Comparison of ENCODE assay signal across 23 cellular contexts in genomic region chr3:184993394-184993793, GRCh38.
"Had no signal": no experiment of that assay in that cellular context is flagged by ENCODE, and none has a peak within 500 bp of the region (broad histone marks: within the 10 kb centered on the region; RNA-seq: fewer than 3 reads in every experiment).

No MANE protein-coding gene starts in this region.

- ATAC-seq: activated T-helper 17 cell treated with anti-CD3 and anti-CD28 coated beads, Interleukin-2, amount 50 U/mL, for 72 hours; effector memory CD8-positive, alpha-beta T cell; gastroesophageal sphincter; naive thymus-derived CD8-positive, alpha-beta T cell; right cardiac atrium; stimulated activated naive CD8-positive, alpha-beta T cell treated with anti-CD3 and anti-CD28 coated beads, Interleukin-15, Interleukin-2, amounts not matched to agents 100 U/mL and 50 U/mL, for 24 hours; T-helper 17 cell had no signal

- H3K9me3 Mint-ChIP-seq: activated naive CD8-positive, alpha-beta T cell treated with anti-CD3 and anti-CD28 coated beads for 36 hours; activated T-cell treated with anti-CD3 and anti-CD28 coated beads, Interleukin-2, amount 50 U/mL, for 24 hours; activated T-helper 17 cell treated with anti-CD3 and anti-CD28 coated beads, Interleukin-2, amount 50 U/mL, for 72 hours; effector memory CD8-positive, alpha-beta T cell; naive thymus-derived CD8-positive, alpha-beta T cell; neural progenitor cell had no signal

- DNase-seq: activated CD4-positive, alpha-beta T cell treated with anti-CD3 and anti-CD28 coated beads for 48 hours; activated CD4-positive, alpha-beta T cell treated with anti-CD3 and anti-CD28 coated beads, Interleukin-2, amount 50 U/mL, for 48 hours; activated CD8-positive, alpha-beta memory T cell treated with anti-CD3 and anti-CD28 coated beads for 24 hours; activated CD8-positive, alpha-beta memory T cell treated with anti-CD3 and anti-CD28 coated beads, Interleukin-2, amount 50 U/mL, for 4 hours; activated naive CD8-positive, alpha-beta T cell treated with anti-CD3 and anti-CD28 coated beads for 36 hours; activated T-cell treated with anti-CD3 and anti-CD28 coated beads, Interleukin-2, amount 50 U/mL, for 24 hours; cortex of kidney; effector memory CD8-positive, alpha-beta T cell; erythroblast; midbrain; naive thymus-derived CD8-positive, alpha-beta T cell; occipital lobe; right cardiac atrium; stimulated activated CD4-positive, alpha-beta T cell treated with anti-CD3 and anti-CD28 coated beads, Interleukin-2, amount 100 ng/mL, for 48 hours; stimulated activated naive CD8-positive, alpha-beta T cell treated with anti-CD3 and anti-CD28 coated beads, Interleukin-15, Interleukin-2, amounts not matched to agents 100 U/mL and 50 U/mL, for 24 hours; T-helper 17 cell; T1000; testis; transverse colon had no signal

- H3K4me1 Mint-ChIP-seq: activated naive CD8-positive, alpha-beta T cell treated with anti-CD3 and anti-CD28 coated beads for 36 hours; activated T-helper 17 cell treated with anti-CD3 and anti-CD28 coated beads, Interleukin-2, amount 50 U/mL, for 72 hours; brain; neural progenitor cell had no signal

- H3K4me3 Mint-ChIP-seq: activated naive CD8-positive, alpha-beta T cell treated with anti-CD3 and anti-CD28 coated beads for 36 hours; activated T-cell treated with anti-CD3 and anti-CD28 coated beads, Interleukin-2, amount 50 U/mL, for 24 hours; activated T-helper 17 cell treated with anti-CD3 and anti-CD28 coated beads, Interleukin-2, amount 50 U/mL, for 72 hours; brain; effector memory CD8-positive, alpha-beta T cell; naive thymus-derived CD8-positive, alpha-beta T cell; neural progenitor cell; T-helper 17 cell had no signal

- H3K27ac Mint-ChIP-seq: activated naive CD8-positive, alpha-beta T cell treated with anti-CD3 and anti-CD28 coated beads for 36 hours; activated T-cell treated with anti-CD3 and anti-CD28 coated beads, Interleukin-2, amount 50 U/mL, for 24 hours; activated T-helper 17 cell treated with anti-CD3 and anti-CD28 coated beads, Interleukin-2, amount 50 U/mL, for 72 hours; brain; effector memory CD8-positive, alpha-beta T cell; neural progenitor cell; T-helper 17 cell had no signal

- H3K27me3 Mint-ChIP-seq: activated naive CD8-positive, alpha-beta T cell treated with anti-CD3 and anti-CD28 coated beads for 36 hours; activated T-cell treated with anti-CD3 and anti-CD28 coated beads, Interleukin-2, amount 50 U/mL, for 24 hours; activated T-helper 17 cell treated with anti-CD3 and anti-CD28 coated beads, Interleukin-2, amount 50 U/mL, for 72 hours; brain; effector memory CD8-positive, alpha-beta T cell; naive thymus-derived CD8-positive, alpha-beta T cell; T-helper 17 cell had no signal
